ENCODE assay signal across 20 cellular contexts in genomic region chr3:66502981-66503380, GRCh38. TPM values are rescaled to one million over a fixed set of nuclear protein-coding genes. Genes with fewer than 3 reads are reported as not detected.
DNase-seq lines count a peak whose midpoint lies in the region; ATAC-seq and TF ChIP-seq lines count a peak whose summit lies in the region.
"Had no signal": no experiment of that assay in that cellular context is flagged by ENCODE, and none has a peak within 500 bp of the region (broad histone marks: within the 10 kb centered on the region; RNA-seq: fewer than 3 reads in every experiment).

No MANE protein-coding gene starts in this region.

- no peak for ATAC-seq in CD4-positive, alpha-beta T cell (ENCODE audit: poor library complexity)
- ATAC-seq in body of pancreas (no peak), heart right ventricle (no peak)
- ATAC-seq: SK-N-SH treated with all-trans-retinoic acid at 6 μM for 48 hours had no signal

- H3K9me3 ChIP-seq in CD4-positive, alpha-beta T cell (ENCODE audit: control insufficient read depth, low read length), result no peaks in the 10 kb centered on the region
- H3K9me3 ChIP-seq in body of pancreas (no peaks in the 10 kb centered on the region), sigmoid colon (no peaks in the 10 kb centered on the region), heart right ventricle (no peaks in the 10 kb centered on the region)

- 47 to 49% methylated on average over 2 of the region's 2 CpGs for WGBS in body of pancreas, 2 donors
- WGBS in sigmoid colon, 2 donors, result 15 to 40% methylated on average over 2 of the region's 2 CpGs
- 81 to 87% methylated on average over 2 of the region's 2 CpGs for WGBS in heart right ventricle, 2 donors

- intact Hi-C loops in CD4-positive, alpha-beta T cell (cut with DNase I, micrococcal nuclease), result loop anchor here (5.0 to 10.0 kb wide), 5 partner anchors 41 to 494 kb away; partner anchors contain the start of genes KBTBD8 (in 1 of the 2) and SLC25A26 (in 1 of the 2)
- intact Hi-C loops in body of pancreas (cut with DNase I), result no loop called here
- intact Hi-C loops in sigmoid colon (cut with DNase I), result loop anchor here (5.0 kb wide), 4 partner anchors 51 to 466 kb away; partner anchors contain the start of gene MAGI1
- intact Hi-C loops in heart right ventricle (cut with DNase I), result loop anchor here in 8 of 10 donors (5.0 to 10.0 kb wide), 6 partner anchors 88 to 312 kb away; no protein-coding TSS in a partner anchor

- H3K36me3 ChIP-seq in KMS-11 (ENCODE audit: insufficient read depth) (no peaks in the 10 kb centered on the region), body of pancreas (replicated peaks in 1 of 2; ENCODE audit: insufficient read depth in 1 of 2, low read depth in 2 of 2) (no peaks in the 10 kb centered on the region), sigmoid colon (no peaks in the 10 kb centered on the region), heart right ventricle (no peaks in the 10 kb centered on the region)

- no peaks in the 10 kb centered on the region for H4K20me1 ChIP-seq in KMS-11 (ENCODE audit: insufficient read depth)

- no peak for TF ChIP-seq CTCF in CD4-positive, alpha-beta T cell (IDR thresholded peaks at IDR 0.05)
- no peak for TF ChIP-seq CTCF in KMS-11 (conservative IDR thresholded peaks at IDR 0.05; ENCODE audit: low read depth, low read length)
- no peak for TF ChIP-seq CTCF in body of pancreas (IDR thresholded peaks at IDR 0.05)
- no peak for TF ChIP-seq CTCF in sigmoid colon (IDR thresholded peaks at IDR 0.05)
- no peak for TF ChIP-seq CTCF in heart right ventricle (IDR thresholded peaks at IDR 0.05)

- H3K4me3 Mint-ChIP-seq in CD4-positive, alpha-beta T cell, result peak overlapping the region; percentile 47

- H3K27ac Mint-ChIP-seq in CD4-positive, alpha-beta T cell, result no peak overlapping the region

- CTCF ChIA-PET in CD4-positive, alpha-beta T cell (lab: Charles Lee), result no interaction called here

- H3K27ac ChIP-seq in CD4-positive, alpha-beta T cell (ENCODE audit: low read depth, low read length), result no peak overlapping the region
- H3K27ac ChIP-seq in KMS-11 (no peak overlapping the region), body of pancreas (peak overlapping the region in 3 of 4 donors; percentile 81 to 94 (median 84)), sigmoid colon (peak overlapping the region in 3 of 4 donors; percentile 90 to 95 (median 92)), heart right ventricle (no peak overlapping the region)
- H3K27ac ChIP-seq: C4-2B had no signal

- H3K4me1 Mint-ChIP-seq in CD4-positive, alpha-beta T cell (ENCODE audit: low read depth), result peaks cover 48% of the 10 kb centered on the region

- H3K27me3 Mint-ChIP-seq in CD4-positive, alpha-beta T cell, result no peaks in the 10 kb centered on the region

- no peaks in the 10 kb centered on the region for H3K9me3 Mint-ChIP-seq in CD4-positive, alpha-beta T cell

- H3K79me2 ChIP-seq in KMS-11 (ENCODE audit: insufficient read depth, low read depth), result peaks cover 25% of the 10 kb centered on the region

- peak overlapping the region; percentile 33 for H3K4me2 ChIP-seq in KMS-11

- TF ChIP-seq POLR2A in body of pancreas (IDR thresholded peaks at IDR 0.05) (no peak), sigmoid colon (IDR thresholded peaks at IDR 0.05) (no peak)

- H3K4me3 ChIP-seq in KMS-11 (IDR thresholded peaks at IDR 0.05; ENCODE audit: insufficient read depth, low read depth, low read length) (no peak overlapping the region), body of pancreas (no peak overlapping the region), sigmoid colon (no peak overlapping the region), heart right ventricle (no peak overlapping the region)

- peaks cover 11% of the 10 kb centered on the region for H3K36me3 Mint-ChIP-seq in CD4-positive, alpha-beta T cell (ENCODE audit: low read depth)

- no peak overlapping the region for H2AFZ ChIP-seq in KMS-11 (ENCODE audit: low read depth)

- no peak for TF ChIP-seq EP300 in sigmoid colon (IDR thresholded peaks at IDR 0.05)

- H3K4me1 ChIP-seq in KMS-11 (ENCODE audit: low read depth, poor library complexity, severe bottlenecking), result peaks cover 24% of the 10 kb centered on the region
- H3K4me1 ChIP-seq in body of pancreas, result peaks cover 76% of the 10 kb centered on the region
- H3K4me1 ChIP-seq in sigmoid colon, result peaks cover 0 to 36% (median 34%) of the 10 kb centered on the region in 4 donors
- peaks cover 0 to 29% (median 18%) of the 10 kb centered on the region in 9 donors for H3K4me1 ChIP-seq in heart right ventricle

- H3K9ac ChIP-seq in KMS-11, result no peak overlapping the region

- no peaks in the 10 kb centered on the region for H3K27me3 ChIP-seq in CD4-positive, alpha-beta T cell (ENCODE audit: control insufficient read depth, insufficient read depth, low read length)
- H3K27me3 ChIP-seq in KMS-11 (ENCODE audit: insufficient read depth, low read depth) (no peaks in the 10 kb centered on the region), body of pancreas (no peaks in the 10 kb centered on the region), sigmoid colon (no peaks in the 10 kb centered on the region), heart right ventricle (peaks cover 0 to 4% (median 0%) of the 10 kb centered on the region in 7 donors)

- no peak for DNase-seq in CD4-positive, alpha-beta T cell
- DNase-seq in body of pancreas (no peak), sigmoid colon (no peak), heart right ventricle (no peak)
- no peak for DNase-seq in stimulated activated naive CD4-positive, alpha-beta T cell treated with Interleukin-2 at 50 U/mL for 16 hours (lab: John Stamatoyannopoulos, UW)
- DNase-seq in activated CD4-positive, alpha-beta T cell treated with anti-CD3 and anti-CD28 coated beads, Interleukin-2, amount 50 U/mL, for 4 hours, result no peak
- DNase-seq: ACHN, COR-L47, GF-D8, GOT3, KBM-7, NCI-H1417, NCI-H187, NCI-H2107, NCI-H510A, NCI-H82, SHP77 had no signal

- POLR2A ChIA-PET in CD4-positive, alpha-beta T cell (lab: Charles Lee), result no interaction called here

RNA-seq across cellular contexts. Expression of gene LRIG1, which starts 2.2 kb away (rescaled TPM):
- 10 to 100 TPM; 30.1 to 33.1 TPM for total RNA-seq in CD4-positive, alpha-beta T cell
- 100 to 1,000 TPM; 111 to 114 TPM for total RNA-seq in body of pancreas
- total RNA-seq in sigmoid colon, result 100 to 1,000 TPM; 150 to 226 (median 210) TPM
- 10 to 100 TPM in 1 of 3 donors, 1 to 10 TPM in 2; 4.2 to 36.1 (median 6.0) TPM for polyA plus RNA-seq in sigmoid colon
- 100 to 1,000 TPM in 3 of 10 donors, 10 to 100 TPM in 7; 71.9 to 109 (median 95.2) TPM for total RNA-seq in heart right ventricle
- 10 to 100 TPM; 23.8 to 33.8 TPM for polyA plus RNA-seq in heart right ventricle

Comparison
In these comparisons a context has a peak if more than half of its experiments do, and no peak if none do; other contexts are left out.
1. H3K27ac ChIP-seq: peak in body of pancreas (3 of 4) and sigmoid colon (3 of 4); none in CD4-positive, alpha-beta T cell (single experiment), KMS-11 (single experiment) and heart right ventricle (0 of 10).